Comparison of ENCODE assay signal across 8 cellular contexts in genomic region chr16:84116720-84117481, GRCh38. TPM values are rescaled to one million over a fixed set of nuclear protein-coding genes. Genes with fewer than 3 reads are reported as not detected.
DNase-seq lines count a peak whose midpoint lies in the region; ATAC-seq and TF ChIP-seq lines count a peak whose summit lies in the region.

Gene MBTPS1, minus strand, starts transcription at chr16:84116942. Its CDS starts 15,159 bp downstream, at chr16:84101783.

- DNase-seq in GM12864 (ENCODE audit: low read depth) = peak; percentile 91
- DNase-seq in NCI-H128 (lab: John Stamatoyannopoulos, UW; ENCODE audit: unreplicated experiment) = peak; percentile 93
- DNase-seq in activated naive CD8-positive, alpha-beta T cell treated with anti-CD3 and anti-CD28 coated beads, Interleukin-2, amount 50 U/mL, for 16 hours (ENCODE audit: low read depth, low spot score) = peak; percentile 94
- peak; percentile 99 for DNase-seq in Right ventricle myocardium superior
- peak; percentile 93 to 96 for DNase-seq in tibial nerve (ENCODE audit: low spot score in 2 of 2)

- TF ChIP-seq CTCF in GM12864 (IDR thresholded peaks at IDR 0.05; ENCODE audit: low read depth, low read length, missing control alignments) = no peak
- TF ChIP-seq CTCF in SU-DHL-6 (IDR thresholded peaks at IDR 0.05; ENCODE audit: insufficient read depth, low read length, poor library complexity, severe bottlenecking) = no peak
- TF ChIP-seq CTCF in parathyroid adenoma (IDR thresholded peaks at IDR 0.05) = no peak
- peak in 3 of 5 experiments; percentile 36 to 82 (median 79) for TF ChIP-seq CTCF in tibial nerve (IDR thresholded peaks at IDR 0.05)

- ATAC-seq in HG02759 (IDR thresholded peaks at IDR 0.05; ENCODE audit: unreplicated experiment) (peak; percentile 92), Right ventricle myocardium superior (ENCODE audit: poor library complexity) (peak; percentile 98)

- WGBS in tibial nerve, 2 donors = 0% methylated on average over 53 to 57 of the region's 93 CpGs

- no peaks in the 10 kb centered on the region for H3K9me3 ChIP-seq in SU-DHL-6 (ENCODE audit: insufficient read depth, low read length)
- no peaks in the 10 kb centered on the region for H3K9me3 ChIP-seq in parathyroid adenoma (ENCODE audit: control insufficient read depth, low read length)
- H3K9me3 ChIP-seq in tibial nerve = no peaks in the 10 kb centered on the region

- peak; percentile 58 to 89 for TF ChIP-seq EP300 in tibial nerve (IDR thresholded peaks at IDR 0.05)

- H3F3A ChIP-seq in SU-DHL-6 (ENCODE audit: insufficient read depth) = no peaks in the 10 kb centered on the region

- H3K36me3 ChIP-seq in SU-DHL-6 (ENCODE audit: low read length) = no peaks in the 10 kb centered on the region
- H3K36me3 ChIP-seq in parathyroid adenoma (ENCODE audit: control insufficient read depth, insufficient read depth, low read length) = no peaks in the 10 kb centered on the region
- H3K36me3 ChIP-seq in tibial nerve = peaks cover 0 to 3% (median 0%) of the 10 kb centered on the region in 3 donors

- H3K79me2 ChIP-seq in SU-DHL-6 (ENCODE audit: insufficient read depth, low read length) = peaks cover 46% of the 10 kb centered on the region
- peaks cover 22% of the 10 kb centered on the region for H3K79me2 ChIP-seq in parathyroid adenoma

- no peaks in the 10 kb centered on the region for H3K9me2 ChIP-seq in SU-DHL-6 (replicated peaks; ENCODE audit: insufficient read depth, low read length)

- H3K4me3 ChIP-seq in GM12864 (ENCODE audit: low read depth, low read length) (peak within 1 kb of the TSS; percentile 78), SU-DHL-6 (ENCODE audit: insufficient read depth, low read length, poor library complexity, severe bottlenecking) (peak within 1 kb of the TSS; percentile 99), parathyroid adenoma (ENCODE audit: low read depth, low read length) (peak within 1 kb of the TSS; percentile 90), tibial nerve (peak within 1 kb of the TSS; percentile 79 to 99 (median 86))

- H3K4me2 ChIP-seq in SU-DHL-6 (ENCODE audit: low read depth, low read length, poor library complexity, severe bottlenecking) = peak within 1 kb of the TSS; percentile 96
- H3K4me2 ChIP-seq in parathyroid adenoma (ENCODE audit: low read length) = peak within 1 kb of the TSS; percentile 98

- H3K4me1 ChIP-seq in parathyroid adenoma = no peaks in the 10 kb centered on the region
- peaks cover 0 to 40% (median 12%) of the 10 kb centered on the region in 4 donors for H3K4me1 ChIP-seq in tibial nerve

- peak within 1 kb of the TSS; percentile 88 for H3K9ac ChIP-seq in SU-DHL-6 (ENCODE audit: low read length)
- peak within 1 kb of the TSS; percentile 91 for H3K9ac ChIP-seq in parathyroid adenoma

- no peaks in the 10 kb centered on the region for H4K20me1 ChIP-seq in SU-DHL-6 (ENCODE audit: low read depth, low read length)

- H2AFZ ChIP-seq in SU-DHL-6 (ENCODE audit: low read depth, low read length, severe bottlenecking) = peak within 1 kb of the TSS; percentile 77
- H2AFZ ChIP-seq in parathyroid adenoma = peak within 1 kb of the TSS; percentile 98

- H3K27me3 ChIP-seq in SU-DHL-6 (ENCODE audit: low read length) (no peaks in the 10 kb centered on the region), parathyroid adenoma (ENCODE audit: control insufficient read depth, insufficient read depth, low read length) (no peaks in the 10 kb centered on the region), tibial nerve (no peaks in the 10 kb centered on the region)

- TF ChIP-seq POLR2A in tibial nerve (IDR thresholded peaks at IDR 0.05) = peak; percentile 51 to 78

- intact Hi-C loops in Right ventricle myocardium superior (cut with DNase I) = no loop called here

- H3K27ac ChIP-seq in SU-DHL-6 (ENCODE audit: low read depth, low read length) (peak within 1 kb of the TSS; percentile 68), parathyroid adenoma (peak within 1 kb of the TSS; percentile 81), tibial nerve (peak within 1 kb of the TSS; percentile 86 to 97 (median 92))

RNA-seq across cellular contexts. Expression of gene MBTPS1, which starts in this region (rescaled TPM):
- total RNA-seq in Right ventricle myocardium superior (67.3 TPM), tibial nerve (100 to 1,000 TPM in 3 of 4 donors, 10 to 100 TPM in 1; 98.4 to 149 (median 121) TPM)

Comparison
In these comparisons a context has a peak if more than half of its experiments do, and no peak if none do; other contexts are left out.
1. Peak in every context shown above with its lines: DNase-seq, ATAC-seq, H3K4me3 ChIP-seq and H3K27ac ChIP-seq.
2. CTCF ChIP-seq: peak in tibial nerve (3 of 5); none in GM12864 (single experiment), SU-DHL-6 (single experiment) and parathyroid adenoma (single experiment).